Comparison of ENCODE assay signal across 10 cellular contexts in genomic region chr15:66080791-66081475, GRCh38.
DNase-seq lines count a peak whose midpoint lies in the region; ATAC-seq, FAIRE-seq and TF ChIP-seq lines count a peak whose summit lies in the region.
"Had no signal": no experiment of that assay in that cellular context is flagged by ENCODE, and none has a peak within 500 bp of the region (broad histone marks: within the 10 kb centered on the region; RNA-seq: fewer than 3 reads in every experiment).

No MANE protein-coding gene starts in this region.

- DNase-seq in ACHN (peak; percentile 70), HFF-Myc (ENCODE audit: extremely low read depth, low read depth) (no peak), astrocyte (ENCODE audit: low read depth) (peak; percentile 65), kidney epithelial cell (ENCODE audit: low read depth) (peak; percentile 43), NCI-H2196 (lab: John Stamatoyannopoulos, UW; ENCODE audit: unreplicated experiment) (no peak)
- no peak for DNase-seq in T-helper 2 cell treated with Interferon-gamma antibody and Interleukin-4, amounts not matched to agents 5 μg/mL and 100 μg/mL, for 36 hours (ENCODE audit: low spot score)
- DNase-seq: CD4-positive, CD25-positive, alpha-beta regulatory T cell had no signal

- no peak overlapping the region for H3K27ac ChIP-seq in astrocyte (ENCODE audit: low read depth, low read length)

- ATAC-seq in GM21786 (IDR thresholded peaks at IDR 0.05; ENCODE audit: unreplicated experiment) (no peak), HG02763 (IDR thresholded peaks at IDR 0.05; ENCODE audit: unreplicated experiment) (no peak)

- H3K36me3 ChIP-seq in astrocyte (ENCODE audit: insufficient read depth, low read length), result no peaks in the 10 kb centered on the region
- H3K36me3 ChIP-seq in kidney epithelial cell (ENCODE audit: control insufficient read depth, insufficient read depth, low read length), result no peaks in the 10 kb centered on the region

- H2AFZ ChIP-seq in astrocyte (ENCODE audit: low read depth, low read length), result no peak overlapping the region

- H4K20me1 ChIP-seq in astrocyte (ENCODE audit: insufficient read depth, low read length), result peaks cover 12% of the 10 kb centered on the region

- H3K9ac ChIP-seq in astrocyte (ENCODE audit: low read length), result peak overlapping the region; percentile 44

- peaks cover 8% of the 10 kb centered on the region for H3K4me1 Mint-ChIP-seq in astrocyte (ENCODE audit: low read depth, unreplicated experiment)
- no peaks in the 10 kb centered on the region for H3K4me1 Mint-ChIP-seq in T-helper 2 cell treated with Interferon-gamma antibody and Interleukin-4, amounts not matched to agents 5 μg/mL and 100 μg/mL, for 36 hours (ENCODE audit: low read depth)
- H3K4me1 Mint-ChIP-seq: CD4-positive, CD25-positive, alpha-beta regulatory T cell had no signal

- H3K4me2 ChIP-seq in astrocyte (ENCODE audit: low read length), result peak overlapping the region; percentile 72

- in situ Hi-C loops in ACHN (cut with HindIII; ENCODE audit: low pct_ligation_motif_present, low pct_unique_long_range_greater_than_20kb, low sequenced_read_pairs), result no loop called here

- peaks cover 9% of the 10 kb centered on the region for H3K4me1 ChIP-seq in astrocyte (ENCODE audit: insufficient read depth, low read length)

- FAIRE-seq in astrocyte (lab: Jason Lieb, UNC), result no peak

- no peaks in the 10 kb centered on the region for H3K79me2 ChIP-seq in astrocyte (ENCODE audit: insufficient read depth, low read length)

- no peak overlapping the region for H3K4me3 Mint-ChIP-seq in astrocyte (ENCODE audit: unreplicated experiment)
- no peak overlapping the region for H3K4me3 Mint-ChIP-seq in T-helper 2 cell treated with Interferon-gamma antibody and Interleukin-4, amounts not matched to agents 5 μg/mL and 100 μg/mL, for 36 hours
- H3K4me3 Mint-ChIP-seq: activated naive CD8-positive, alpha-beta T cell; CD4-positive, CD25-positive, alpha-beta regulatory T cell had no signal

- peaks cover 5% of the 10 kb centered on the region for H3K9me3 Mint-ChIP-seq in astrocyte (ENCODE audit: unreplicated experiment)
- H3K9me3 Mint-ChIP-seq in T-helper 2 cell treated with Interferon-gamma antibody and Interleukin-4, amounts not matched to agents 5 μg/mL and 100 μg/mL, for 36 hours, result no peaks in the 10 kb centered on the region

- H3K4me3 ChIP-seq in HFF-Myc (replicated peaks; ENCODE audit: low read depth, low read length) (no peak overlapping the region), astrocyte (ENCODE audit: insufficient read depth, low read depth, low read length) (no peak overlapping the region), kidney epithelial cell (ENCODE audit: low read depth, low read length) (no peak overlapping the region)

- H3K36me3 Mint-ChIP-seq in astrocyte (ENCODE audit: low read depth, unreplicated experiment), result peaks cover 2% of the 10 kb centered on the region
- H3K36me3 Mint-ChIP-seq in T-helper 2 cell treated with Interferon-gamma antibody and Interleukin-4, amounts not matched to agents 5 μg/mL and 100 μg/mL, for 36 hours (ENCODE audit: low read depth), result no peaks in the 10 kb centered on the region
- H3K36me3 Mint-ChIP-seq: activated naive CD8-positive, alpha-beta T cell; CD4-positive, CD25-positive, alpha-beta regulatory T cell had no signal

- H3K27me3 ChIP-seq in astrocyte (ENCODE audit: insufficient read depth, low read length), result peaks cover 26% of the 10 kb centered on the region
- H3K27me3 ChIP-seq in kidney epithelial cell (ENCODE audit: control insufficient read depth, insufficient read depth, low read length), result peaks cover 3% of the 10 kb centered on the region

- H3K27ac Mint-ChIP-seq in astrocyte (ENCODE audit: unreplicated experiment), result peak overlapping the region; percentile 26
- H3K27ac Mint-ChIP-seq in T-helper 2 cell treated with Interferon-gamma antibody and Interleukin-4, amounts not matched to agents 5 μg/mL and 100 μg/mL, for 36 hours, result no peak overlapping the region
- H3K27ac Mint-ChIP-seq: activated naive CD8-positive, alpha-beta T cell; CD4-positive, CD25-positive, alpha-beta regulatory T cell had no signal

- peaks cover 24% of the 10 kb centered on the region for H3K27me3 Mint-ChIP-seq in astrocyte (ENCODE audit: low read depth, unreplicated experiment)
- H3K27me3 Mint-ChIP-seq in T-helper 2 cell treated with Interferon-gamma antibody and Interleukin-4, amounts not matched to agents 5 μg/mL and 100 μg/mL, for 36 hours (ENCODE audit: low read depth), result peaks cover 7% of the 10 kb centered on the region

- peak; percentile 3 for TF ChIP-seq CTCF in HFF-Myc (IDR thresholded peaks at IDR 0.05; ENCODE audit: low read depth, low read length, missing control alignments)
- TF ChIP-seq CTCF in astrocyte (IDR thresholded peaks at IDR 0.05; ENCODE audit: insufficient read depth, low read depth, low read length), result no peak
- peak; percentile 60 for TF ChIP-seq CTCF in kidney epithelial cell (IDR thresholded peaks at IDR 0.05; ENCODE audit: insufficient read depth, low read length, poor library complexity, severe bottlenecking)

- H3K9me3 ChIP-seq in astrocyte (ENCODE audit: insufficient read depth, low read depth, low read length), result no peaks in the 10 kb centered on the region

Comparison
In these comparisons a context has a peak if more than half of its experiments do, and no peak if none do; other contexts are left out.
1. DNase-seq: peak in ACHN (single experiment), astrocyte (single experiment) and kidney epithelial cell (single experiment); none in HFF-Myc (single experiment), NCI-H2196 (single experiment) and T-helper 2 cell treated with Interferon-gamma antibody and Interleukin-4, amounts not matched to agents 5 μg/mL and 100 μg/mL, for 36 hours (single experiment).